1 cellular context compared by ENCODE assay signal in genomic region chr17:45305532-45306087, GRCh38.
TF ChIP-seq lines count a peak whose summit lies in the region.

No MANE protein-coding gene starts in this region.

TF ChIP-seq in HEK293, 187 proteins besides CTCF, POLR2A, EP300 and RAD21 (continued from another document and continues in another):
- TF ChIP-seq, protein P1, sequence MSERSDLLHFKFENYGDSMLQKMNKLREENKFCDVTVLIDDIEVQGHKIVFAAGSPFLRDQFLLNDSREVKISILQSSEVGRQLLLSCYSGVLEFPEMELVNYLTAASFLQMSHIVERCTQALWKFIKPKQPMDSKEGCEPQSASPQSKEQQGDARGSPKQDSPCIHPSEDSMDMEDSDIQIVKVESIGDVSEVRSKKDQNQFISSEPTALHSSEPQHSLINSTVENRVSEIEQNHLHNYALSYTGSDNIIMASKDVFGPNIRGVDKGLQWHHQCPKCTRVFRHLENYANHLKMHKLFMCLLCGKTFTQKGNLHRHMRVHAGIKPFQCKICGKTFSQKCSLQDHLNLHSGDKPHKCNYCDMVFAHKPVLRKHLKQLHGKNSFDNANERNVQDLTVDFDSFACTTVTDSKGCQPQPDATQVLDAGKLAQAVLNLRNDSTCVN (tag by site-specific recombination; optimal IDR thresholded peaks at IDR 0.05), result no peak
- TF ChIP-seq ZFHX2 (tag by site-specific recombination; conservative IDR thresholded peaks at IDR 0.05), result peak; percentile 81
- TF ChIP-seq, protein P2, sequence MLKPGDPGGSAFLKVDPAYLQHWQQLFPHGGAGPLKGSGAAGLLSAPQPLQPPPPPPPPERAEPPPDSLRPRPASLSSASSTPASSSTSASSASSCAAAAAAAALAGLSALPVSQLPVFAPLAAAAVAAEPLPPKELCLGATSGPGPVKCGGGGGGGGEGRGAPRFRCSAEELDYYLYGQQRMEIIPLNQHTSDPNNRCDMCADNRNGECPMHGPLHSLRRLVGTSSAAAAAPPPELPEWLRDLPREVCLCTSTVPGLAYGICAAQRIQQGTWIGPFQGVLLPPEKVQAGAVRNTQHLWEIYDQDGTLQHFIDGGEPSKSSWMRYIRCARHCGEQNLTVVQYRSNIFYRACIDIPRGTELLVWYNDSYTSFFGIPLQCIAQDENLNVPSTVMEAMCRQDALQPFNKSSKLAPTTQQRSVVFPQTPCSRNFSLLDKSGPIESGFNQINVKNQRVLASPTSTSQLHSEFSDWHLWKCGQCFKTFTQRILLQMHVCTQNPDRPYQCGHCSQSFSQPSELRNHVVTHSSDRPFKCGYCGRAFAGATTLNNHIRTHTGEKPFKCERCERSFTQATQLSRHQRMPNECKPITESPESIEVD (tag by site-specific recombination; IDR thresholded peaks at IDR 0.05), result no peak
- no peak; the same call in 1 of the 2 replicates for TF ChIP-seq ZNF394 (tag by site-specific recombination; IDR thresholded peaks at IDR 0.05; ENCODE audit: borderline replicate concordance)
- TF ChIP-seq ZNF707 (tag by site-specific recombination; IDR thresholded peaks at IDR 0.05), result no peak
- TF ChIP-seq ZNF629 (tag by site-specific recombination; IDR thresholded peaks at IDR 0.05), result peak; percentile 51; the same call in 1 of the 2 replicates
- TF ChIP-seq ZNF132 (tag by site-specific recombination; IDR thresholded peaks at IDR 0.05; ENCODE audit: borderline replicate concordance), result no peak
- TF ChIP-seq ZNF146 (tag by site-specific recombination; IDR thresholded peaks at IDR 0.05), result no peak
- no peak for TF ChIP-seq ZNF488 (tag by site-specific recombination; IDR thresholded peaks at IDR 0.05)
- peak; percentile 52 for TF ChIP-seq ZNF366 (tag by site-specific recombination; conservative IDR thresholded peaks at IDR 0.05)
- TF ChIP-seq, protein P3, sequence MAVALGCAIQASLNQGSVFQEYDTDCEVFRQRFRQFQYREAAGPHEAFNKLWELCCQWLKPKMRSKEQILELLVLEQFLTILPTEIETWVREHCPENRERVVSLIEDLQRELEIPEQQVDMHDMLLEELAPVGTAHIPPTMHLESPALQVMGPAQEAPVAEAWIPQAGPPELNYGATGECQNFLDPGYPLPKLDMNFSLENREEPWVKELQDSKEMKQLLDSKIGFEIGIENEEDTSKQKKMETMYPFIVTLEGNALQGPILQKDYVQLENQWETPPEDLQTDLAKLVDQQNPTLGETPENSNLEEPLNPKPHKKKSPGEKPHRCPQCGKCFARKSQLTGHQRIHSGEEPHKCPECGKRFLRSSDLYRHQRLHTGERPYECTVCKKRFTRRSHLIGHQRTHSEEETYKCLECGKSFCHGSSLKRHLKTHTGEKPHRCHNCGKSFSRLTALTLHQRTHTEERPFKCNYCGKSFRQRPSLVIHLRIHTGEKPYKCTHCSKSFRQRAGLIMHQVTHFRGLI (tag by site-specific recombination; IDR thresholded peaks at IDR 0.05), result no peak
- no peak for TF ChIP-seq ZBTB49 (tag by site-specific recombination; IDR thresholded peaks at IDR 0.05; ENCODE audit: low read depth)
- TF ChIP-seq ZNF211 (tag by site-specific recombination; IDR thresholded peaks at IDR 0.05; ENCODE audit: low read depth), result no peak
- TF ChIP-seq TRIM28 (IDR thresholded peaks at IDR 0.05; ENCODE audit: borderline replicate concordance, low read length), result no peak
- no peak for TF ChIP-seq MZF1 (tag by site-specific recombination; IDR thresholded peaks at IDR 0.05; ENCODE audit: borderline replicate concordance)
- TF ChIP-seq ZBTB44 (tag by site-specific recombination; IDR thresholded peaks at IDR 0.05), result peak; percentile 50; the same call in 1 of the 2 replicates
- no peak for TF ChIP-seq KLF1 (tag by site-specific recombination; IDR thresholded peaks at IDR 0.05)
- TF ChIP-seq ZNF223 (tag by site-specific recombination; IDR thresholded peaks at IDR 0.05), result no peak
- TF ChIP-seq ZNF391 (tag by site-specific recombination; IDR thresholded peaks at IDR 0.05; ENCODE audit: borderline replicate concordance, low read depth), result peak; percentile 49; the same call in 1 of the 2 replicates
- no peak for TF ChIP-seq ZNF398 (tag by site-specific recombination; IDR thresholded peaks at IDR 0.05)
- no peak for TF ChIP-seq HOXA7 (CRISPR knock-in tag; IDR thresholded peaks at IDR 0.05; ENCODE audit: borderline replicate concordance)
- TF ChIP-seq, protein P4, sequence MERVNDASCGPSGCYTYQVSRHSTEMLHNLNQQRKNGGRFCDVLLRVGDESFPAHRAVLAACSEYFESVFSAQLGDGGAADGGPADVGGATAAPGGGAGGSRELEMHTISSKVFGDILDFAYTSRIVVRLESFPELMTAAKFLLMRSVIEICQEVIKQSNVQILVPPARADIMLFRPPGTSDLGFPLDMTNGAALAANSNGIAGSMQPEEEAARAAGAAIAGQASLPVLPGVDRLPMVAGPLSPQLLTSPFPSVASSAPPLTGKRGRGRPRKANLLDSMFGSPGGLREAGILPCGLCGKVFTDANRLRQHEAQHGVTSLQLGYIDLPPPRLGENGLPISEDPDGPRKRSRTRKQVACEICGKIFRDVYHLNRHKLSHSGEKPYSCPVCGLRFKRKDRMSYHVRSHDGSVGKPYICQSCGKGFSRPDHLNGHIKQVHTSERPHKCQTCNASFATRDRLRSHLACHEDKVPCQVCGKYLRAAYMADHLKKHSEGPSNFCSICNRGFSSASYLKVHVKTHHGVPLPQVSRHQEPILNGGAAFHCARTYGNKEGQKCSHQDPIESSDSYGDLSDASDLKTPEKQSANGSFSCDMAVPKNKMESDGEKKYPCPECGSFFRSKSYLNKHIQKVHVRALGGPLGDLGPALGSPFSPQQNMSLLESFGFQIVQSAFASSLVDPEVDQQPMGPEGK (tag by site-specific recombination; IDR thresholded peaks at IDR 0.05), result no peak
- TF ChIP-seq ZNF558 (tag by site-specific recombination; IDR thresholded peaks at IDR 0.05), result no peak
- no peak for TF ChIP-seq ZNF23 (tag by site-specific recombination; IDR thresholded peaks at IDR 0.05; ENCODE audit: borderline replicate concordance)
- TF ChIP-seq ZNF76 (tag by site-specific recombination; IDR thresholded peaks at IDR 0.05; ENCODE audit: borderline replicate concordance, low read depth), result no peak
- TF ChIP-seq ZBTB8A (tag by site-specific recombination; IDR thresholded peaks at IDR 0.05), result no peak
- TF ChIP-seq ZBTB10 (tag by site-specific recombination; IDR thresholded peaks at IDR 0.05), result no peak
- TF ChIP-seq EGR2 (tag by site-specific recombination; IDR thresholded peaks at IDR 0.05; ENCODE audit: low read depth), result peak; percentile 76
- TF ChIP-seq, protein P5, sequence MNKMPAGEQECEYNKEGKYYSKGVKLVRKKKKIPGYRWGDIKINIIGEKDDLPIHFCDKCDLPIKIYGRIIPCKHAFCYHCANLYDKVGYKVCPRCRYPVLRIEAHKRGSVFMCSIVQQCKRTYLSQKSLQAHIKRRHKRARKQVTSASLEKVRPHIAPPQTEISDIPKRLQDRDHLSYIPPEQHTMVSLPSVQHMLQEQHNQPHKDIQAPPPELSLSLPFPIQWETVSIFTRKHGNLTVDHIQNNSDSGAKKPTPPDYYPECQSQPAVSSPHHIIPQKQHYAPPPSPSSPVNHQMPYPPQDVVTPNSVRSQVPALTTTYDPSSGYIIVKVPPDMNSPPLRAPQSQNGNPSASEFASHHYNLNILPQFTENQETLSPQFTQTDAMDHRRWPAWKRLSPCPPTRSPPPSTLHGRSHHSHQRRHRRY (tag by site-specific recombination; IDR thresholded peaks at IDR 0.05), result no peak
- no peak for TF ChIP-seq ZNF585B (tag by site-specific recombination; IDR thresholded peaks at IDR 0.05)
- no peak for TF ChIP-seq ZNF138 (tag by site-specific recombination; IDR thresholded peaks at IDR 0.05; ENCODE audit: borderline replicate concordance)
- TF ChIP-seq ZNF423 (tag by site-specific recombination; IDR thresholded peaks at IDR 0.05), result no peak
- peak; percentile 91 for TF ChIP-seq GLIS1 (tag by site-specific recombination; IDR thresholded peaks at IDR 0.05)
- TF ChIP-seq ZNF530 (tag by site-specific recombination; IDR thresholded peaks at IDR 0.05; ENCODE audit: low read depth), result no peak
- TF ChIP-seq BCL11A (tag by site-specific recombination; IDR thresholded peaks at IDR 0.05; ENCODE audit: low read depth), result no peak
- TF ChIP-seq ZNF544 (tag by site-specific recombination; IDR thresholded peaks at IDR 0.05), result no peak
- no peak for TF ChIP-seq AEBP2 (tag by site-specific recombination; IDR thresholded peaks at IDR 0.05; ENCODE audit: borderline replicate concordance)
- peak; percentile 68 for TF ChIP-seq OSR2 (tag by site-specific recombination; IDR thresholded peaks at IDR 0.05)
- no peak for TF ChIP-seq ZNF792 (tag by site-specific recombination; IDR thresholded peaks at IDR 0.05)
- no peak for TF ChIP-seq ZNF660 (tag by site-specific recombination; IDR thresholded peaks at IDR 0.05)
